ENCODE assay signal across 8 cellular contexts in the genomic region with DNA sequence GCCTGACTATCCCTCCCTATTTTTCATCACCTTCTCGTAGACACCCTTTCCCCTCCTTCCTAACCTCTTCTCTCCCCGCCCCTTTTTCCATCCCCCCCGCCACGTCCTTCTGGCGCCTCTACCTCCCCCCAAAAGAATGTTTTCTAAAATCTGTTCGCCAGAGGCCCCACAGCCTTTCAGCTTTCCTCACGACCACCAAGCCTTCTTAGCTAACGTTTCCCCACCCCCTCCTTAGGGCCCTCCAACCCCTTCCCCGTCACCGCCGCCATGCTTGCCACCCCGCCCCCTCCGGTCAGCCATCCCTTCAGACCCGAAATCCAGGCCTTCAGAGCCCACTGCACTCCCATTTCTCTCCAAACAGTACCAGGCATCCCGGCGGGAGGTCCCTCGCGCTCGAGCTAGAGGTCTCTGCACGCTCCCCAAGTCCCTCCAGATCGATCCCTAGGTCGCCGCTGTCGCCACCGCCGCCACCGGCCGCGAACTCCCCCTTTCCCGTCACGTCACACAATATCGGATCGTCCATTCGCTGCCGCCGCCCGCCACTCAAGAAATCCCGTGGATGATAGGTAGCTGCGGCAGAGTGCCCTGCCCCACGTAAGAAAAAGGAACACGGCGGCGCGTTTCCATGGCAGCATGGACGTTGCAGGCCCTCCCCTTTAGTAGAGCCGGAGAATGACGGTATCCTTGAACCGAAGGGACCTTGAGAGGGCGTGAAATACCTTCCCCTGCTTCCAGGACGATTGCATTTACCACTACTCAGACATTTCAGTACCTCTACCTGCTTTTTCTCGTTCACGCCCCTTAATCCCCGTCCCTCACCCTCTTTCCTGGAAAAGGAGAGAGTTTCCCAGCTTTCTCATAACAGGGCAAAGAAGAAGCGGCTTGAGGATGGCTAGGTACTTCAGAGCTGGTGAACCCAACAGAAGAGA. TPM values are rescaled to one million over a fixed set of nuclear protein-coding genes. Genes with fewer than 3 reads are reported as not detected.
DNase-seq lines count a peak whose midpoint lies in the region; ATAC-seq and TF ChIP-seq lines count a peak whose summit lies in the region.

A gene with protein sequence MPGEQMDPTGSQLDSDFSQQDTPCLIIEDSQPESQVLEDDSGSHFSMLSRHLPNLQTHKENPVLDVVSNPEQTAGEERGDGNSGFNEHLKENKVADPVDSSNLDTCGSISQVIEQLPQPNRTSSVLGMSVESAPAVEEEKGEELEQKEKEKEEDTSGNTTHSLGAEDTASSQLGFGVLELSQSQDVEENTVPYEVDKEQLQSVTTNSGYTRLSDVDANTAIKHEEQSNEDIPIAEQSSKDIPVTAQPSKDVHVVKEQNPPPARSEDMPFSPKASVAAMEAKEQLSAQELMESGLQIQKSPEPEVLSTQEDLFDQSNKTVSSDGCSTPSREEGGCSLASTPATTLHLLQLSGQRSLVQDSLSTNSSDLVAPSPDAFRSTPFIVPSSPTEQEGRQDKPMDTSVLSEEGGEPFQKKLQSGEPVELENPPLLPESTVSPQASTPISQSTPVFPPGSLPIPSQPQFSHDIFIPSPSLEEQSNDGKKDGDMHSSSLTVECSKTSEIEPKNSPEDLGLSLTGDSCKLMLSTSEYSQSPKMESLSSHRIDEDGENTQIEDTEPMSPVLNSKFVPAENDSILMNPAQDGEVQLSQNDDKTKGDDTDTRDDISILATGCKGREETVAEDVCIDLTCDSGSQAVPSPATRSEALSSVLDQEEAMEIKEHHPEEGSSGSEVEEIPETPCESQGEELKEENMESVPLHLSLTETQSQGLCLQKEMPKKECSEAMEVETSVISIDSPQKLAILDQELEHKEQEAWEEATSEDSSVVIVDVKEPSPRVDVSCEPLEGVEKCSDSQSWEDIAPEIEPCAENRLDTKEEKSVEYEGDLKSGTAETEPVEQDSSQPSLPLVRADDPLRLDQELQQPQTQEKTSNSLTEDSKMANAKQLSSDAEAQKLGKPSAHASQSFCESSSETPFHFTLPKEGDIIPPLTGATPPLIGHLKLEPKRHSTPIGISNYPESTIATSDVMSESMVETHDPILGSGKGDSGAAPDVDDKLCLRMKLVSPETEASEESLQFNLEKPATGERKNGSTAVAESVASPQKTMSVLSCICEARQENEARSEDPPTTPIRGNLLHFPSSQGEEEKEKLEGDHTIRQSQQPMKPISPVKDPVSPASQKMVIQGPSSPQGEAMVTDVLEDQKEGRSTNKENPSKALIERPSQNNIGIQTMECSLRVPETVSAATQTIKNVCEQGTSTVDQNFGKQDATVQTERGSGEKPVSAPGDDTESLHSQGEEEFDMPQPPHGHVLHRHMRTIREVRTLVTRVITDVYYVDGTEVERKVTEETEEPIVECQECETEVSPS (N-terminal part only) (minus strand): TSS at position 484 of the 929 bp plus-strand sequence. CDS start 113 bp downstream, at position 371.

- H3K4me1 ChIP-seq in upper lobe of left lung = peaks cover 4 to 25% (median 6%) of the 10 kb centered on the region in 4 donors

- peak within 1 kb of the TSS; percentile 75 to 89 (median 80) for H3K27ac ChIP-seq in upper lobe of left lung

- H3K9me3 ChIP-seq in upper lobe of left lung = no peaks in the 10 kb centered on the region

- DNase-seq in NCI-H187 (lab: John Stamatoyannopoulos, UW) = peak; percentile 59 to 76
- DNase-seq in T-helper 2 cell = peak; percentile 85 to 97 (median 93)
- peak; percentile 55 to 99 (median 92) for DNase-seq in amygdala (lab: John Stamatoyannopoulos, UW)
- peak; percentile 99 for DNase-seq in left cardiac atrium
- DNase-seq in posterior vena cava (ENCODE audit: low spot score) = peak; percentile 99
- peak; percentile 97 to 99 for DNase-seq in upper lobe of left lung

- H3K27me3 ChIP-seq in upper lobe of left lung = no peaks in the 10 kb centered on the region

- 2% methylated on average over 35 to 54 of the region's 54 CpGs for WGBS in upper lobe of left lung, 2 donors

- TF ChIP-seq EP300 in upper lobe of left lung (IDR thresholded peaks at IDR 0.05) = no peak

- peak in 1 of 4 donors; percentile 61 for TF ChIP-seq POLR2A in upper lobe of left lung (IDR thresholded peaks at IDR 0.05)

- H3K4me3 ChIP-seq in upper lobe of left lung = peak within 1 kb of the TSS; percentile 68 to 96 (median 84)

- intact Hi-C loops in left cardiac atrium (cut with DNase I) = loop anchor here in 1 of 2 donors (1.0 kb wide), 1 partner anchor 17 kb away; no protein-coding TSS in a partner anchor
- intact Hi-C loops in posterior vena cava (cut with DNase I) = no loop called here

- peaks cover 0 to 8% (median 4%) of the 10 kb centered on the region in 4 donors for H3K36me3 ChIP-seq in upper lobe of left lung

- no peak for TF ChIP-seq CTCF in upper lobe of left lung (IDR thresholded peaks at IDR 0.05)

- ATAC-seq in GM18498 (IDR thresholded peaks at IDR 0.05; ENCODE audit: unreplicated experiment) (peak; percentile 98), HG02938 (IDR thresholded peaks at IDR 0.05; ENCODE audit: unreplicated experiment) (peak; percentile 96), left cardiac atrium (peak; percentile 100), upper lobe of left lung (ENCODE audit: low FRiP score in 2 of 2) (peak; percentile 98 to 100)

RNA-seq across cellular contexts. Expression of the gene that starts here (rescaled TPM):
- total RNA-seq in left cardiac atrium = 10 to 100 TPM; 30.1 to 33.5 TPM
- 10 to 100 TPM; 30.5 to 35.7 TPM for total RNA-seq in posterior vena cava
- total RNA-seq in upper lobe of left lung = 100 to 1,000 TPM in 1 of 6 donors, 10 to 100 TPM in 5; 19.3 to 122 (median 28.7) TPM

Comparison
In these comparisons a context has a peak if more than half of its experiments do, and no peak if none do; other contexts are left out.
1. Peak in every context shown above with its lines: DNase-seq, ATAC-seq, H3K4me3 ChIP-seq and H3K27ac ChIP-seq.